Comparison of ENCODE assay signal across 16 cellular contexts in genomic region chr2:133433455-133434451, GRCh38.
"Had no signal": no experiment of that assay in that cellular context is flagged by ENCODE, and none has a peak within 500 bp of the region (broad histone marks: within the 10 kb centered on the region; RNA-seq: fewer than 3 reads in every experiment).

No MANE protein-coding gene starts in this region.

- H3K9me3 Mint-ChIP-seq: activated T-helper 1 cell treated with anti-CD3 and anti-CD28 coated beads, Interleukin-12 subunit alpha, Interleukin-12 subunit beta, Interleukin-2, Interleukin-4 antibody, amounts not matched to agents 30 ng/mL and 10 ng/mL and 1 ng/mL, durations not matched to agents 14 hours and 24 hours and 36 hours had no signal

- DNase-seq: activated CD4-positive, alpha-beta T cell treated with anti-CD3 and anti-CD28 coated beads for 48 hours; activated CD8-positive, alpha-beta T cell treated with anti-CD3 and anti-CD28 coated beads, Interleukin-2, amount 10 ng/mL, durations not matched to agents 7 days and 5 days; activated naive CD4-positive, alpha-beta T cell; effector memory CD8-positive, alpha-beta T cell; left cardiac atrium; mammary epithelial cell; occipital lobe; psoas muscle; stimulated activated CD4-positive, alpha-beta T cell treated with anti-CD3 and anti-CD28 coated beads, Interleukin-12 subunit alpha, Interleukin-12 subunit beta, amount 100 ng/mL, for 4 hours; stimulated activated naive CD4-positive, alpha-beta T cell treated with Interleukin-2 at 50 U/mL for 16 hours; trophoblast cell had no signal

- H3K27ac Mint-ChIP-seq: activated CD8-positive, alpha-beta T cell treated with anti-CD3 and anti-CD28 coated beads, Interleukin-2, amount 10 ng/mL, durations not matched to agents 7 days and 5 days; activated T-helper 1 cell treated with anti-CD3 and anti-CD28 coated beads, Interleukin-12 subunit alpha, Interleukin-12 subunit beta, Interleukin-2, Interleukin-4 antibody, amounts not matched to agents 30 ng/mL and 10 ng/mL and 1 ng/mL, durations not matched to agents 14 hours and 24 hours and 36 hours; dendritic cell treated with granulocyte-macrophage colony-stimulating factor and Interleukin-4, amounts not matched to agents 40 ng/mL and 50 ng/mL, for 4 days; effector memory CD8-positive, alpha-beta T cell; natural killer cell treated with Interleukin-12 subunit alpha and Interleukin-12 subunit beta and Interleukin-15 and Interleukin-18, amount 100 ng/mL, for 72 hours had no signal

- ATAC-seq: activated CD8-positive, alpha-beta T cell treated with anti-CD3 and anti-CD28 coated beads, Interleukin-2, amount 10 ng/mL, durations not matched to agents 7 days and 5 days; effector memory CD8-positive, alpha-beta T cell; natural killer cell treated with Interleukin-12 subunit alpha and Interleukin-12 subunit beta and Interleukin-15 and Interleukin-18, amount 100 ng/mL, for 72 hours; psoas muscle; sciatic nerve had no signal

- H3K4me1 Mint-ChIP-seq: central memory CD8-positive, alpha-beta T cell had no signal

- H3K4me3 Mint-ChIP-seq: activated CD8-positive, alpha-beta T cell treated with anti-CD3 and anti-CD28 coated beads, Interleukin-2, amount 10 ng/mL, durations not matched to agents 7 days and 5 days; activated T-helper 1 cell treated with anti-CD3 and anti-CD28 coated beads, Interleukin-12 subunit alpha, Interleukin-12 subunit beta, Interleukin-2, Interleukin-4 antibody, amounts not matched to agents 30 ng/mL and 10 ng/mL and 1 ng/mL, durations not matched to agents 14 hours and 24 hours and 36 hours; central memory CD8-positive, alpha-beta T cell; dendritic cell treated with granulocyte-macrophage colony-stimulating factor and Interleukin-4, amounts not matched to agents 40 ng/mL and 50 ng/mL, for 4 days; effector memory CD8-positive, alpha-beta T cell; natural killer cell treated with Interleukin-12 subunit alpha and Interleukin-12 subunit beta and Interleukin-15 and Interleukin-18, amount 100 ng/mL, for 72 hours had no signal

- H3K27me3 Mint-ChIP-seq: central memory CD8-positive, alpha-beta T cell; dendritic cell treated with granulocyte-macrophage colony-stimulating factor and Interleukin-4, amounts not matched to agents 40 ng/mL and 50 ng/mL, for 4 days; effector memory CD8-positive, alpha-beta T cell; natural killer cell treated with Interleukin-12 subunit alpha and Interleukin-12 subunit beta and Interleukin-15 and Interleukin-18, amount 100 ng/mL, for 72 hours had no signal
